In genomic region chr5:147754372-147755122, GRCh38 we compare ENCODE assay signal across 14 cellular contexts. TPM values are rescaled to one million over a fixed set of nuclear protein-coding genes. Genes with fewer than 3 reads are reported as not detected.
DNase-seq lines count a peak whose midpoint lies in the region; ATAC-seq and TF ChIP-seq lines count a peak whose summit lies in the region.
"Had no signal": no experiment of that assay in that cellular context is flagged by ENCODE, and none has a peak within 500 bp of the region (broad histone marks: within the 10 kb centered on the region; RNA-seq: fewer than 3 reads in every experiment).

No MANE protein-coding gene starts in this region.

- TF ChIP-seq CTCF in A673 (conservative IDR thresholded peaks at IDR 0.05; ENCODE audit: low read depth, low read length) = no peak
- TF ChIP-seq CTCF in HEK293 (tag by site-specific recombination; IDR thresholded peaks at IDR 0.05) = no peak

- POLR2A ChIA-PET in A673 (lab: Charles Lee; ENCODE audit: low non-redundant PET) (interaction anchor here (0.7 kb wide), 1 partner anchor 28 kb away, joined by 3 read pairs; the partner anchor contains the start of gene JAKMIP2), HEK293 (lab: Yijun Ruan, JAX) (no interaction called here)

- H3K36me3 Mint-ChIP-seq in activated T-helper 17 cell treated with anti-CD3 and anti-CD28 coated beads, Interleukin-2, amount 50 U/mL, for 72 hours (ENCODE audit: low read depth) = peaks cover 4% of the 10 kb centered on the region
- no peaks in the 10 kb centered on the region for H3K36me3 Mint-ChIP-seq in stimulated activated effector memory CD8-positive, alpha-beta T cell treated with anti-CD3 and anti-CD28 coated beads, Interleukin-12 subunit alpha, Interleukin-12 subunit beta, amount 100 ng/mL, for 72 hours

- H3K27me3 ChIP-seq in A673 (replicated peaks; ENCODE audit: insufficient read depth, low read depth, low read length, poor library complexity) = no peaks in the 10 kb centered on the region

- no peak overlapping the region for H3K27ac Mint-ChIP-seq in activated T-helper 17 cell treated with anti-CD3 and anti-CD28 coated beads, Interleukin-2, amount 50 U/mL, for 72 hours
- no peak overlapping the region for H3K27ac Mint-ChIP-seq in stimulated activated effector memory CD8-positive, alpha-beta T cell treated with anti-CD3 and anti-CD28 coated beads, Interleukin-12 subunit alpha, Interleukin-12 subunit beta, amount 100 ng/mL, for 72 hours
- H3K27ac Mint-ChIP-seq: CD4-positive, alpha-beta T cell had no signal

- H3K27me3 Mint-ChIP-seq in activated T-helper 17 cell treated with anti-CD3 and anti-CD28 coated beads, Interleukin-2, amount 50 U/mL, for 72 hours = no peaks in the 10 kb centered on the region
- H3K27me3 Mint-ChIP-seq: CD4-positive, alpha-beta T cell; IgD-negative memory B cell had no signal

- CTCF ChIA-PET in A673 (lab: Charles Lee) = no interaction called here
- CTCF ChIA-PET in HEK293 (lab: Yijun Ruan, JAX) = interaction anchor here (0.5 kb wide), 1 partner anchor 449 kb away, joined by 3 read pairs; no protein-coding TSS in a partner anchor

- ATAC-seq in activated T-helper 17 cell treated with anti-CD3 and anti-CD28 coated beads, Interleukin-2, amount 50 U/mL, for 72 hours (replicated peaks) = peak; percentile 79
- ATAC-seq in stimulated activated effector memory CD8-positive, alpha-beta T cell treated with anti-CD3 and anti-CD28 coated beads, Interleukin-12 subunit alpha, Interleukin-12 subunit beta, amount 100 ng/mL, for 72 hours = peak; percentile 96
- ATAC-seq in HG03280 (IDR thresholded peaks at IDR 0.05; ENCODE audit: unreplicated experiment) = no peak
- ATAC-seq: HepG2 had no signal

- no peak overlapping the region for H3K4me3 Mint-ChIP-seq in activated T-helper 17 cell treated with anti-CD3 and anti-CD28 coated beads, Interleukin-2, amount 50 U/mL, for 72 hours
- H3K4me3 Mint-ChIP-seq in stimulated activated effector memory CD8-positive, alpha-beta T cell treated with anti-CD3 and anti-CD28 coated beads, Interleukin-12 subunit alpha, Interleukin-12 subunit beta, amount 100 ng/mL, for 72 hours = no peak overlapping the region
- H3K4me3 Mint-ChIP-seq: CD4-positive, alpha-beta T cell; IgD-negative memory B cell had no signal

- H3K9me3 ChIP-seq in A673 (ENCODE audit: low read depth, low read length, poor library complexity, severe bottlenecking) (no peaks in the 10 kb centered on the region), HEK293 (ENCODE audit: control insufficient read depth, insufficient read depth, low read depth, low read length) (no peaks in the 10 kb centered on the region)
- H3K9me3 ChIP-seq: Caco-2, HAP-1 had no signal

- H3K27ac ChIP-seq in A673 (ENCODE audit: low read depth, low read length, poor library complexity, severe bottlenecking) = peak overlapping the region; percentile 91
- H3K27ac ChIP-seq in HEK293 (ENCODE audit: extremely low read depth, low read depth, low read length) = no peak overlapping the region; the same call in 1 of the 2 replicates
- H3K27ac ChIP-seq: C4-2B, GM23248 had no signal

- H3K4me3 ChIP-seq in A673 (ENCODE audit: low read depth, low read length, poor library complexity, severe bottlenecking) (no peak overlapping the region), HEK293 (ENCODE audit: low read depth, low read length) (no peak overlapping the region)
- H3K4me3 ChIP-seq: GM23248, HAP-1 had no signal

- H3K9me3 Mint-ChIP-seq in activated T-helper 17 cell treated with anti-CD3 and anti-CD28 coated beads, Interleukin-2, amount 50 U/mL, for 72 hours = no peaks in the 10 kb centered on the region
- H3K9me3 Mint-ChIP-seq in stimulated activated effector memory CD8-positive, alpha-beta T cell treated with anti-CD3 and anti-CD28 coated beads, Interleukin-12 subunit alpha, Interleukin-12 subunit beta, amount 100 ng/mL, for 72 hours = peaks cover 3% of the 10 kb centered on the region
- H3K9me3 Mint-ChIP-seq: CD4-positive, alpha-beta T cell had no signal

- no peaks in the 10 kb centered on the region for H3K36me3 ChIP-seq in A673 (ENCODE audit: insufficient read depth, low read length, poor library complexity, severe bottlenecking)
- H3K36me3 ChIP-seq in HEK293 (ENCODE audit: control insufficient read depth in 2 of 2, insufficient read depth in 1 of 2, low read length in 2 of 2) = no peaks in the 10 kb centered on the region; a peak in 1 of 3 replicates
- H3K36me3 ChIP-seq: HAP-1 had no signal

- intact Hi-C loops in A673 (cut with micrococcal nuclease; ENCODE audit: unreplicated experiment) = no loop called here

- H3K4me1 Mint-ChIP-seq in activated T-helper 17 cell treated with anti-CD3 and anti-CD28 coated beads, Interleukin-2, amount 50 U/mL, for 72 hours = no peaks in the 10 kb centered on the region
- peaks cover 25% of the 10 kb centered on the region for H3K4me1 Mint-ChIP-seq in stimulated activated effector memory CD8-positive, alpha-beta T cell treated with anti-CD3 and anti-CD28 coated beads, Interleukin-12 subunit alpha, Interleukin-12 subunit beta, amount 100 ng/mL, for 72 hours
- H3K4me1 Mint-ChIP-seq: IgD-negative memory B cell had no signal

- peak; percentile 46 for DNase-seq in A673 (ENCODE audit: low spot score)
- no peak for DNase-seq in stimulated activated effector memory CD8-positive, alpha-beta T cell treated with anti-CD3 and anti-CD28 coated beads, Interleukin-12 subunit alpha, Interleukin-12 subunit beta, amount 100 ng/mL, for 72 hours (ENCODE audit: low spot score in 2 of 2)
- DNase-seq in pons (ENCODE audit: low spot score) = no peak
- DNase-seq: AML-193; Caco-2; CD4-positive, alpha-beta T cell; GM23248 had no signal

- peaks cover 64% of the 10 kb centered on the region for H3K4me1 ChIP-seq in A673 (ENCODE audit: insufficient read depth, low read length, poor library complexity, severe bottlenecking)
- H3K4me1 ChIP-seq in HEK293 (ENCODE audit: control insufficient read depth, insufficient read depth, low read length) = peaks cover 34% of the 10 kb centered on the region
- H3K4me1 ChIP-seq: Caco-2, HAP-1 had no signal

- no TSS peak for BruUV-seq in A673 (replicated peaks; lab: Mats Ljungman, UMichigan)

TF ChIP-seq in HEK293, 187 proteins besides CTCF, POLR2A, EP300 and RAD21 (continues in another document):
- TF ChIP-seq ZNF112 (tag by site-specific recombination; IDR thresholded peaks at IDR 0.05) (no peak), PBX3 (CRISPR knock-in tag; IDR thresholded peaks at IDR 0.05) (no peak), PRDM1 (tag by site-specific recombination; IDR thresholded peaks at IDR 0.05) (peak; percentile 27; the same call in 1 of the 2 replicates), ZNF174 (tag by site-specific recombination; IDR thresholded peaks at IDR 0.05) (no peak), ZBTB44 (tag by site-specific recombination; IDR thresholded peaks at IDR 0.05) (0 out of 2 replicates have a peak, but pooled peaks have one; percentile 35), SCRT2 (tag by site-specific recombination; IDR thresholded peaks at IDR 0.05) (peak; percentile 60), ZNF510 (tag by site-specific recombination; IDR thresholded peaks at IDR 0.05; ENCODE audit: insufficient replicate concordance) (no peak), ZBTB10 (tag by site-specific recombination; IDR thresholded peaks at IDR 0.05) (no peak), ZNF785 (tag by site-specific recombination; IDR thresholded peaks at IDR 0.05) (no peak), BCL11B (tag by site-specific recombination; IDR thresholded peaks at IDR 0.05; ENCODE audit: low read depth) (no peak), ZNF610 (tag by site-specific recombination; IDR thresholded peaks at IDR 0.05; ENCODE audit: borderline replicate concordance) (peak; percentile 92; the same call in 1 of the 2 replicates), ZNF140 (tag by site-specific recombination; IDR thresholded peaks at IDR 0.05) (no peak)

RNA-seq across cellular contexts. Expression of gene JAKMIP2, which starts 28.0 kb away (rescaled TPM):
- 67.4 and 85.5 TPM in 2 replicates for total RNA-seq in A673 (2021)
- 1 to 10 TPM; 2.4 to 4.3 TPM for total RNA-seq in activated T-helper 17 cell treated with anti-CD3 and anti-CD28 coated beads, Interleukin-2, amount 50 U/mL, for 72 hours
- total RNA-seq: GM23248 had no signal

Comparison
In these comparisons a context has a peak if more than half of its experiments do, and no peak if none do; other contexts are left out.
1. RNA of gene JAKMIP2, which starts 28.0 kb away (total RNA-seq): 67.4 to 85.5 TPM in A673; 2.4 to 4.3 TPM in activated T-helper 17 cell treated with anti-CD3 and anti-CD28 coated beads, Interleukin-2, amount 50 U/mL, for 72 hours; every median in the first group is over 10 times any median in the second.